Comparison of ENCODE assay signal across 9 cellular contexts in the genomic region with DNA sequence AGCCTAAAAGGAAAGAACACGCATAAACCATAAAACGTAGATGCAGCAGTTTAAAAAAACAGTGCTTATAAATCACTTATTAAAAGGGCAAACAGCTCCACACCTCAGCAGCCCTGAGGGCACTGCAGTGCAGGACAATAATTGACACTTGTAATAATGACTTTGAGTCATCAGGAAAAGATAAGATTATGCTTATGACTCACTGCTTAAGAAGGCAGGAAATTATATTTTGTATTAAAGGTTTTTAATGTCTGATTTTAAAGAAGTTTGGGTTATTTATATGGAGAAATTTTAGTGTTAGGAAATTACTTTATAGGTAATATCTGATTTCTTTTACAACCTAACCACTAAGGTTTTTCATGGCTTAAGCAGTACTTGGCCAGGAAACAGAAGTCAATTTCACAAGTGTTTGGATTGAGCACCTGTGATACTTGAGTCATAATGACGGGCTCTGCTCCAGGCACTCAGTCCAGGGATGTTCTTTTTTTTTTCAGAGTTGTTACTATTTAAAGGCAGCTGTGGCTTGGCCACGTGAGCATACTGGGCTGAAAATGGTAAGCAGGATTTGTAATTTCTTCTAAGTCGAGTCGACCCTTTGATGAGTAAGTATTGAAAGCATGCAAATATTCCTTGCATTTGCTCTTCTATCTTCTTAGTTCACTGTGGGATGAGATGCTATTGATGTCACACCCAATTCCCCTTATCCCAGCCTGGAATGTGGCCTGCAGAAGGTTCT. TPM values are rescaled to one million over a fixed set of nuclear protein-coding genes. Genes with fewer than 3 reads are reported as not detected.
DNase-seq lines count a peak whose midpoint lies in the region; ATAC-seq and TF ChIP-seq lines count a peak whose summit lies in the region.
"Had no signal": no experiment of that assay in that cellular context is flagged by ENCODE, and none has a peak within 500 bp of the region (broad histone marks: within the 10 kb centered on the region; RNA-seq: fewer than 3 reads in every experiment).

No MANE protein-coding gene starts in this region.

- DNase-seq in DMS53 treated with DMSO at 0.1 percent for 48 hours (lab: John Stamatoyannopoulos, UW; ENCODE audit: unreplicated experiment) (peak; percentile 62), NCI-H146 treated with DMSO at 0.1 percent for 48 hours (lab: John Stamatoyannopoulos, UW; ENCODE audit: unreplicated experiment) (peak; percentile 34), cardiac fibroblast (ENCODE audit: low read depth in 2 of 2) (peak; percentile 90 to 95), ovary (peak in 3 of 5 donors; percentile 23 to 40 (median 37)), iPS-NIHi11 (ENCODE audit: low spot score) (no peak), osteocyte (ENCODE audit: extremely low spot score, unreplicated experiment) (no peak)
- DNase-seq: activated CD4-positive, alpha-beta T cell treated with anti-CD3 and anti-CD28 coated beads for 48 hours had no signal

- no peaks in the 10 kb centered on the region for H3K36me3 ChIP-seq in ovary

- no peak overlapping the region for H3K27ac ChIP-seq in ovary

- H3K27ac Mint-ChIP-seq in osteocyte (ENCODE audit: unreplicated experiment): no peak overlapping the region

- peaks cover 13% of the 10 kb centered on the region for H3K36me3 Mint-ChIP-seq in osteocyte (ENCODE audit: unreplicated experiment)

- no peaks in the 10 kb centered on the region for H3K27me3 Mint-ChIP-seq in osteocyte (ENCODE audit: unreplicated experiment)

- TF ChIP-seq CTCF in cardiac fibroblast (IDR thresholded peaks at IDR 0.05; ENCODE audit: low read depth, low read length) (no peak), ovary (IDR thresholded peaks at IDR 0.05) (no peak), osteocyte (IDR thresholded peaks at IDR 0.05) (no peak)

- H3K9me3 ChIP-seq in ovary: peaks cover 0 to 4% of the 10 kb centered on the region in 2 donors

- H3K4me1 ChIP-seq in ovary (ENCODE audit: insufficient read depth): peaks cover 4% of the 10 kb centered on the region

- no peak overlapping the region for H3K4me3 Mint-ChIP-seq in osteocyte (ENCODE audit: unreplicated experiment)

- WGBS in ovary, 3 donors: 20 to 28% (median 27%) methylated on average over 6 of the region's 6 CpGs

- no peak for ATAC-seq in GM21576 (IDR thresholded peaks at IDR 0.05; ENCODE audit: unreplicated experiment)
- ATAC-seq in HG03469 (IDR thresholded peaks at IDR 0.05; ENCODE audit: unreplicated experiment): no peak

- H3K9me3 Mint-ChIP-seq in osteocyte (ENCODE audit: unreplicated experiment): no peaks in the 10 kb centered on the region

- intact Hi-C loops in ovary (cut with DNase I): no loop called here

- no peak for TF ChIP-seq POLR2A in ovary (IDR thresholded peaks at IDR 0.05)

- no peaks in the 10 kb centered on the region for H3K27me3 ChIP-seq in ovary

- TF ChIP-seq EP300 in ovary (IDR thresholded peaks at IDR 0.05): no peak

- H3K4me3 ChIP-seq in cardiac fibroblast (replicated peaks in 1 of 2; ENCODE audit: low read depth in 2 of 2, low read length in 2 of 2) (no peak overlapping the region), ovary (no peak overlapping the region)

- peaks cover 10% of the 10 kb centered on the region for H3K4me1 Mint-ChIP-seq in osteocyte (ENCODE audit: unreplicated experiment)

RNA-seq across cellular contexts. Expression of a gene that starts 21.6 kb away (rescaled TPM):
- total RNA-seq in ovary: 1 to 10 TPM in 2 of 7 donors, under 1 TPM in 3, not detected in 2; 0.13 to 3.3 (median 0.37) TPM
- under 1 TPM; 0.05 to 0.06 TPM for polyA plus RNA-seq in ovary
- total RNA-seq in osteocyte: not detected in 2 replicates

RNA-seq across cellular contexts. Expression of a gene that starts 24.0 kb away (rescaled TPM):
- 10 to 100 TPM; 12.4 to 30.6 (median 17.3) TPM for total RNA-seq in ovary
- polyA plus RNA-seq in ovary: 10 to 100 TPM; 12.3 to 22.1 TPM
- 20.2 and 23.0 TPM in 2 replicates for total RNA-seq in osteocyte

Comparison
In these comparisons a context has a peak if more than half of its experiments do, and no peak if none do; other contexts are left out.
1. DNase-seq: peak in DMS53 treated with DMSO at 0.1 percent for 48 hours (single experiment), NCI-H146 treated with DMSO at 0.1 percent for 48 hours (single experiment), cardiac fibroblast (2 of 2) and ovary (3 of 5); none in iPS-NIHi11 (single experiment) and osteocyte (single experiment).